ENCODE assay signal across 9 cellular contexts in the genomic region with DNA sequence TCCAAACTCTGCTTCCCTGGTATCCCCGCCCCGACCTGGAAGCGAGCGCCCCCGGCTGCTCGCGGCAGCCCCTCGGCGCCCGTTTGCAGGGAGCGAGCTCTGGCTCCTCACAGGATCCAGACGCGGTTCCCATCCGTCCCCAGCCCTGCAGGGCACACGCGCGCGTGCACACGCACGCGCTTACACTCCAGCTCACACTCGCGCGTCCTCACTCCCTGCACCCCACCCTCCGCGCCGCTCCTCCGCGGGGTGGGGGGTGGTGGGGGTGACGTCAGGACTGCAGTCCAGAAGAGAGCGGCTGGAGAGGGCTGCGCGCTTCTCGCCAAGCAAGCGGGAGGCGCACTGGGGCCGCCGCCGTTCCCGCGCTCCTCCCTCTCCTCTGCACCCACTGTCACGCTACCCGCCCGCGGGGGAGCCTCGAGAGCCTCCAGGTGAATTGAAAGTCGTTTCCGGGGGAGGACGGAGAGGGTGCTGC.
DNase-seq lines count a peak whose midpoint lies in the region; ATAC-seq and TF ChIP-seq lines count a peak whose summit lies in the region.
"Had no signal": no experiment of that assay in that cellular context is flagged by ENCODE, and none has a peak within 500 bp of the region (broad histone marks: within the 10 kb centered on the region; RNA-seq: fewer than 3 reads in every experiment).

No MANE protein-coding gene starts in this region.

- DNase-seq in GM03348 (ENCODE audit: low spot score) = peak; percentile 4
- no peak for DNase-seq in RWPE2 (ENCODE audit: low spot score)
- DNase-seq in glutamatergic neuron = peak; percentile 51
- DNase-seq in posterior vena cava (ENCODE audit: low spot score) = peak; percentile 58
- DNase-seq in H4 (ENCODE audit: low spot score) = no peak
- DNase-seq: NCI-H2227 treated with DMSO at 0.1 percent for 48 hours had no signal

- no peaks in the 10 kb centered on the region for H3K9me3 ChIP-seq in RWPE2 (ENCODE audit: severe bottlenecking)

- no peak overlapping the region for H3K27ac ChIP-seq in RWPE2 (ENCODE audit: poor library complexity, severe bottlenecking)

- H3K4me1 ChIP-seq in RWPE2 (ENCODE audit: insufficient read depth, poor library complexity, severe bottlenecking) = no peaks in the 10 kb centered on the region

- H3K4me1 Mint-ChIP-seq in glutamatergic neuron (ENCODE audit: low read depth, unreplicated experiment) = no peaks in the 10 kb centered on the region

- TF ChIP-seq CTCF in RWPE2 (IDR thresholded peaks at IDR 0.05; ENCODE audit: poor library complexity, severe bottlenecking) (no peak), glutamatergic neuron (IDR thresholded peaks at IDR 0.05; ENCODE audit: partially characterized antibody, unreplicated experiment) (no peak)

- no peaks in the 10 kb centered on the region for H3K36me3 Mint-ChIP-seq in glutamatergic neuron (ENCODE audit: unreplicated experiment)

- H3K27ac Mint-ChIP-seq in glutamatergic neuron (ENCODE audit: unreplicated experiment) = no peak overlapping the region

- no peaks in the 10 kb centered on the region for H3K36me3 ChIP-seq in RWPE2 (ENCODE audit: low read depth)

- H3K4me3 ChIP-seq in RWPE2 (ENCODE audit: severe bottlenecking) = no peak overlapping the region

- no peaks in the 10 kb centered on the region for H3K9me3 Mint-ChIP-seq in glutamatergic neuron (ENCODE audit: unreplicated experiment)

- peaks cover 21% of the 10 kb centered on the region for H3K27me3 Mint-ChIP-seq in glutamatergic neuron (ENCODE audit: unreplicated experiment)

- H3K27me3 ChIP-seq in RWPE2 (ENCODE audit: insufficient read depth, poor library complexity, severe bottlenecking) = peaks cover 73% of the 10 kb centered on the region

- ATAC-seq in RWPE2 (ENCODE audit: low read depth) = peak; percentile 27; the same call in 1 of the 3 replicates
- no peak for ATAC-seq in GM18867 (IDR thresholded peaks at IDR 0.05; ENCODE audit: unreplicated experiment)
- no peak for ATAC-seq in HG02763 (IDR thresholded peaks at IDR 0.05; ENCODE audit: unreplicated experiment)
- ATAC-seq in GM19324 (IDR thresholded peaks at IDR 0.05; ENCODE audit: low FRiP score, unreplicated experiment) = no peak

- intact Hi-C loops in posterior vena cava (cut with DNase I) = no loop called here

- peak overlapping the region; percentile 84 for H3K4me3 Mint-ChIP-seq in glutamatergic neuron (ENCODE audit: unreplicated experiment)

Comparison
In these comparisons a context has a peak if more than half of its experiments do, and no peak if none do; other contexts are left out.
1. DNase-seq: peak in GM03348 (single experiment), glutamatergic neuron (single experiment) and posterior vena cava (single experiment); none in RWPE2 (single experiment) and H4 (single experiment).